8 cellular contexts compared by ENCODE assay signal in the genomic region with DNA sequence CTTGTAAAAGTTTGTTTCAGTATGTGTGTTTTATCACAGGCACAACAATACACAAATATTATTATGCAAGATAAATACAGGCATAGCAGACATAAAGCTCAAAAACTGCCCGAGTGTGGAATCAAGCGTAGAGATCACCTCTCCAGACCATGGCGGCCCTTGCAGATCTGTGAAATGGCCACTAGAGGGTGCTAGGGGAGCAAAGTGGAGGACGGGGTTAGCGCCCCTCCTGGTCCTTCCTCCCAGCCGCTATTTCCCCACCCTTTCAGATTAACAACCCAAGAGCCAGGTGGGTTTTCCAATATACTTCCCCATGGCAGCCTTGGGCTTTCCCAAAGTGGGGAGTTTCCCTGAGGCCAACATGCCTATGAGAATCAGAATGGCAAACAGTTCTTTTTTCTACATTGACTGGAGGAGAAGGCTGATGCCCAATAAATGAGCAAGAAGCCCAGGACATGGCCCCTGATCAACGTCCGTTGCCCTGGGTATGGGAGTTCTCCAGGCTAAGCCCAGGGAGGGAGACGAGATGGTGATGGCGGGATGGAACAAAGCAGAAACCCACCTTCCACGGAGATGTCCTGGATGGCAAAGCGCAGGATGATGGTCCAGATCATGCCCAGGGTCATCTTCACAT.
DNase-seq lines count a peak whose midpoint lies in the region; ATAC-seq and TF ChIP-seq lines count a peak whose summit lies in the region.

No MANE protein-coding gene starts in this region.

- peak overlapping the region in 1 of 2 donors; percentile 64 for H3K27ac Mint-ChIP-seq in activated naive CD4-positive, alpha-beta T cell treated with anti-CD3 and anti-CD28 coated beads, Interleukin-2, amount 50 U/mL, for 72 hours

- TF ChIP-seq EP300 in upper lobe of left lung (IDR thresholded peaks at IDR 0.05) = no peak

- TF ChIP-seq CTCF in upper lobe of left lung (IDR thresholded peaks at IDR 0.05) = peak; percentile 90 to 97 (median 92)

- no peak overlapping the region for H3K4me3 ChIP-seq in upper lobe of left lung

- H3K4me1 ChIP-seq in upper lobe of left lung = peaks cover 4 to 16% (median 10%) of the 10 kb centered on the region in 4 donors

- H3K9me3 ChIP-seq in upper lobe of left lung = no peaks in the 10 kb centered on the region

- H3K27me3 ChIP-seq in upper lobe of left lung = no peaks in the 10 kb centered on the region

- peak; percentile 85 for DNase-seq in AG08396 (ENCODE audit: low spot score)
- DNase-seq in MV-4-11 (lab: John Stamatoyannopoulos, UW) = peak; percentile 61
- peak; percentile 38 for DNase-seq in SKM-1 (lab: John Stamatoyannopoulos, UW; ENCODE audit: unreplicated experiment)
- DNase-seq in activated naive CD4-positive, alpha-beta T cell treated with anti-CD3 and anti-CD28 coated beads, Interleukin-2, amount 50 U/mL, for 72 hours (ENCODE audit: low spot score in 2 of 2) = peak in 1 of 2 donors; percentile 87
- peak; percentile 31 to 84 (median 66) for DNase-seq in head of caudate nucleus
- peak in 7 of 10 donors; percentile 54 to 94 (median 70) for DNase-seq in posterior cingulate gyrus
- peak in 1 of 2 donors; percentile 70 for DNase-seq in upper lobe of left lung

- WGBS in upper lobe of left lung, 2 donors = 46 to 51% methylated on average over 11 to 12 of the region's 12 CpGs

- peak overlapping the region in 2 of 4 donors; percentile 12 to 62 for H3K27ac ChIP-seq in upper lobe of left lung

- intact Hi-C loops in head of caudate nucleus (cut with DNase I) = no loop called here
- intact Hi-C loops in posterior cingulate gyrus (cut with DNase I) = loop anchor here (1.0 kb wide), 1 partner anchor 196 kb away; no protein-coding TSS in a partner anchor

- H3K36me3 Mint-ChIP-seq in activated naive CD4-positive, alpha-beta T cell treated with anti-CD3 and anti-CD28 coated beads, Interleukin-2, amount 50 U/mL, for 72 hours = peaks cover 11 to 24% of the 10 kb centered on the region in 2 donors

- TF ChIP-seq POLR2A in upper lobe of left lung (IDR thresholded peaks at IDR 0.05) = no peak

- ATAC-seq in GM19452 (IDR thresholded peaks at IDR 0.05; ENCODE audit: unreplicated experiment) = peak; percentile 72
- peak; percentile 85 to 93 for ATAC-seq in activated naive CD4-positive, alpha-beta T cell treated with anti-CD3 and anti-CD28 coated beads, Interleukin-2, amount 50 U/mL, for 72 hours
- peak; percentile 83 to 95 for ATAC-seq in upper lobe of left lung (ENCODE audit: low FRiP score in 2 of 2)

- H3K9me3 Mint-ChIP-seq in activated naive CD4-positive, alpha-beta T cell treated with anti-CD3 and anti-CD28 coated beads, Interleukin-2, amount 50 U/mL, for 72 hours = no peaks in the 10 kb centered on the region

- H3K36me3 ChIP-seq in upper lobe of left lung = peaks cover 0 to 47% (median 14%) of the 10 kb centered on the region in 4 donors
